Comparison of ENCODE assay signal across 20 cellular contexts in the genomic region with DNA sequence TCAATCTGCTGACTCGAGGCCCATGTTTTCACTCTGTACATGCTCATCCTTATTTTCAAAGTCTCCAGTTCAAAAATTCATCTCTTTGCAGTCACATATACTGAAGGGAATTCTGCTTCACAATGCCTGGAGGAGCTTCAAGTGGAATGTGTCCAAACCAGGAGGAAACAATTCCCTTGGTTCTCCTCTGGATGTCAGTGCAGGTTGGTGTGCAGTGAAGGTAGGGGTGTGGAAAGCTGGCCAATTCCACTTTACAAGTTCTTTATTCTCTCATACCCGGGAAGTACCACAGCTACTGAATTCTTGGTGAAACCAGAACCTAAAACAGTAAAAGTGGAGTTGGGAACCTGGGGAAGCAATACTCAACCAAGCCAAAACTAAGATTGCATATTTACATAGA. TPM values are rescaled to one million over a fixed set of nuclear protein-coding genes. Genes with fewer than 3 reads are reported as not detected.
DNase-seq lines count a peak whose midpoint lies in the region; ATAC-seq, FAIRE-seq and TF ChIP-seq lines count a peak whose summit lies in the region.
"Had no signal": no experiment of that assay in that cellular context is flagged by ENCODE, and none has a peak within 500 bp of the region (broad histone marks: within the 10 kb centered on the region; RNA-seq: fewer than 3 reads in every experiment).

No MANE protein-coding gene starts in this region.

- H4K5ac ChIP-seq in IMR-90 (ENCODE audit: low read depth, low read length), result no peak overlapping the region

- no peak overlapping the region for H2AK5ac ChIP-seq in IMR-90 (ENCODE audit: low read depth, low read length)

- H3K4me3 ChIP-seq in breast epithelium, result no peak overlapping the region
- no peak overlapping the region for H3K4me3 ChIP-seq in IMR-90 (ENCODE audit: insufficient read depth, low read depth, low read length)
- H3K4me3 ChIP-seq in bronchial epithelial cell (ENCODE audit: low read depth, low read length), result no peak overlapping the region
- H3K4me3 ChIP-seq in neural progenitor cell, result no peak overlapping the region
- H3K4me3 ChIP-seq: GM12878 had no signal

- peaks cover 5% of the 10 kb centered on the region; the same call in 1 of the 2 replicates for H4K20me1 ChIP-seq in IMR-90 (ENCODE audit: insufficient read depth, low read length)
- H4K20me1 ChIP-seq in neural progenitor cell (ENCODE audit: low read depth), result no peaks in the 10 kb centered on the region

- H3K9me1 ChIP-seq in IMR-90 (ENCODE audit: insufficient read depth, low read length), result no peaks in the 10 kb centered on the region

- H3K27me3 Mint-ChIP-seq in MCF 10A (ENCODE audit: insufficient read depth, unreplicated experiment) (no peaks in the 10 kb centered on the region), neural progenitor cell (ENCODE audit: insufficient read depth, low read depth) (no peaks in the 10 kb centered on the region), chondrocyte (ENCODE audit: low read depth) (no peaks in the 10 kb centered on the region)
- H3K27me3 Mint-ChIP-seq: IgD-negative memory B cell had no signal

- POLR2A ChIA-PET in MCF 10A (lab: Yijun Ruan, JAX), result interaction anchor here (0.7 kb wide), 1 partner anchor 374 kb away, joined by 3 read pairs; no protein-coding TSS in a partner anchor
- POLR2A ChIA-PET in IMR-90 (lab: Charles Lee; ENCODE audit: unreplicated experiment), result no interaction called here

- no peak overlapping the region for H3K23ac ChIP-seq in IMR-90 (ENCODE audit: low read depth, low read length)

- no peak overlapping the region for H3K56ac ChIP-seq in IMR-90 (ENCODE audit: extremely low read depth, insufficient read depth, low read length)

- H3K4me1 ChIP-seq in breast epithelium, result no peaks in the 10 kb centered on the region
- no peaks in the 10 kb centered on the region for H3K4me1 ChIP-seq in IMR-90 (ENCODE audit: control insufficient read depth, insufficient read depth, low read length)
- H3K4me1 ChIP-seq in neural progenitor cell, result no peaks in the 10 kb centered on the region

- H3K4me1 Mint-ChIP-seq in MCF 10A (ENCODE audit: insufficient read depth, unreplicated experiment) (no peaks in the 10 kb centered on the region), neural progenitor cell (no peaks in the 10 kb centered on the region), chondrocyte (ENCODE audit: low read depth) (no peaks in the 10 kb centered on the region)
- H3K4me1 Mint-ChIP-seq: IgD-negative memory B cell had no signal

- H3K27ac ChIP-seq in breast epithelium (no peak overlapping the region), IMR-90 (ENCODE audit: insufficient read depth, low read length) (no peak overlapping the region), neural progenitor cell (no peak overlapping the region)

- FAIRE-seq in bronchial epithelial cell (lab: Jason Lieb, UNC), result no peak
- FAIRE-seq: A204.1, GM12878 had no signal

- H3K9ac ChIP-seq in IMR-90 (ENCODE audit: low read depth, low read length) (no peak overlapping the region), neural progenitor cell (no peak overlapping the region)

- no peak overlapping the region for H4K8ac ChIP-seq in IMR-90 (ENCODE audit: low read depth in 2 of 2, low read length in 2 of 2)

- H3K4ac ChIP-seq in IMR-90 (ENCODE audit: low read depth, low read length), result no peak overlapping the region

- H2BK20ac ChIP-seq in IMR-90 (ENCODE audit: low read depth, low read length), result no peak overlapping the region

- H3K79me2 ChIP-seq in neural progenitor cell (ENCODE audit: low read depth), result no peaks in the 10 kb centered on the region

- no peak overlapping the region for H3K18ac ChIP-seq in IMR-90 (ENCODE audit: low read depth, low read length)

- H3K4me3 Mint-ChIP-seq in MCF 10A (ENCODE audit: unreplicated experiment) (no peak overlapping the region), neural progenitor cell (no peak overlapping the region), chondrocyte (ENCODE audit: unreplicated experiment) (no peak overlapping the region)
- H3K4me3 Mint-ChIP-seq: IgD-negative memory B cell had no signal

- H2BK15ac ChIP-seq in IMR-90 (ENCODE audit: low read depth, low read length), result no peak overlapping the region

- H3K27ac Mint-ChIP-seq in MCF 10A (ENCODE audit: low read depth, unreplicated experiment) (no peak overlapping the region), neural progenitor cell (no peak overlapping the region), chondrocyte (ENCODE audit: unreplicated experiment) (no peak overlapping the region)
- H3K27ac Mint-ChIP-seq: IgD-negative memory B cell had no signal

- DNase-seq in MCF 10A (ENCODE audit: unreplicated experiment) (peak; percentile 4), breast epithelium (ENCODE audit: low spot score in 2 of 2) (no peak), IMR-90 (no peak), bronchial epithelial cell (ENCODE audit: low read depth) (no peak), neural progenitor cell (ENCODE audit: low spot score) (no peak), GM20000 (ENCODE audit: low spot score) (no peak), chondrocyte (ENCODE audit: low spot score) (no peak)
- DNase-seq in activated CD8-positive, alpha-beta memory T cell treated with anti-CD3 and anti-CD28 coated beads, Interleukin-2, amount 50 U/mL, for 4 hours, result no peak
- DNase-seq: AML-193, DMS53, H7, MV-4-11, NCI-H2029 treated with DMSO at 0.1 percent for 48 hours, NCI-H345, NCI-H526 treated with DMSO at 0.1 percent for 48 hours, PC-3 had no signal

- no peaks in the 10 kb centered on the region for H3K79me1 ChIP-seq in IMR-90 (ENCODE audit: low read depth in 1 of 2, low read length in 2 of 2)

- H3K27me3 ChIP-seq in breast epithelium, result no peaks in the 10 kb centered on the region
- no peaks in the 10 kb centered on the region for H3K27me3 ChIP-seq in IMR-90 (ENCODE audit: control insufficient read depth, insufficient read depth, low read length)
- no peaks in the 10 kb centered on the region for H3K27me3 ChIP-seq in bronchial epithelial cell (ENCODE audit: control insufficient read depth, insufficient read depth, low read length)
- no peaks in the 10 kb centered on the region for H3K27me3 ChIP-seq in neural progenitor cell

- no peak overlapping the region for H4K91ac ChIP-seq in IMR-90 (ENCODE audit: insufficient read depth, low read depth, low read length)

- H3K9me3 ChIP-seq in breast epithelium (no peaks in the 10 kb centered on the region), IMR-90 (ENCODE audit: control insufficient read depth, insufficient read depth, low read length) (no peaks in the 10 kb centered on the region), neural progenitor cell (ENCODE audit: low read depth) (no peaks in the 10 kb centered on the region)

- no peak overlapping the region for H2BK5ac ChIP-seq in IMR-90 (ENCODE audit: low read depth, low read length, poor library complexity, severe bottlenecking)

- TF ChIP-seq CTCF in MCF 10A (IDR thresholded peaks at IDR 0.05; ENCODE audit: unreplicated experiment) (no peak), breast epithelium (IDR thresholded peaks at IDR 0.05) (no peak), IMR-90 (conservative IDR thresholded peaks at IDR 0.05; ENCODE audit: low read depth, low read length) (peak; percentile 23; the same call in 1 of the 2 replicates), bronchial epithelial cell (IDR thresholded peaks at IDR 0.05; ENCODE audit: insufficient read depth, low read length, severe bottlenecking) (peak; percentile 11), neural progenitor cell (IDR thresholded peaks at IDR 0.05) (peak; percentile 14), GM20000 (IDR thresholded peaks at IDR 0.05; ENCODE audit: extremely low read depth, missing control alignments) (no peak), chondrocyte (IDR thresholded peaks at IDR 0.05) (no peak)

- H2AK9ac ChIP-seq in IMR-90 (replicated peaks; ENCODE audit: low read depth, low read length, poor library complexity), result no peak overlapping the region

- no TSS peak for BruUV-seq in MCF 10A (replicated peaks; lab: Mats Ljungman, UMichigan)
- no TSS peak for BruUV-seq in IMR-90 (replicated peaks; lab: Mats Ljungman, UMichigan)

- TF ChIP-seq RAD21 in IMR-90 (IDR thresholded peaks at IDR 0.05; ENCODE audit: low read length), result no peak

- intact Hi-C loops in MCF 10A (cut with micrococcal nuclease), result no loop called here
- intact Hi-C loops in breast epithelium (cut with DNase I; ENCODE audit: low total_unique reads), result no loop called here
- intact Hi-C loops in IMR-90 (cut with micrococcal nuclease), result no loop called here

- no peak overlapping the region for H3K14ac ChIP-seq in IMR-90 (replicated peaks; ENCODE audit: low read depth, low read length)

- dilution Hi-C loops in IMR-90 (cut with HindIII; ENCODE audit: low sequenced_read_pairs, unreplicated experiment), result no loop called here

- no peaks in the 10 kb centered on the region for H3F3A ChIP-seq in neural progenitor cell (ENCODE audit: low read depth)

- H2BK120ac ChIP-seq in IMR-90 (ENCODE audit: low read depth, low read length), result no peak overlapping the region

- in situ Hi-C loops in IMR-90 (cut with MboI; ENCODE audit: low sequenced_read_pairs), result no loop called here

- CTCF ChIA-PET in MCF 10A (lab: Yijun Ruan, JAX) (interaction anchor here (0.6 to 1.2 kb wide), 6 partner anchors 9 to 1700 kb away, joined by 3 to 5 read pairs (median 3); no protein-coding TSS in a partner anchor), IMR-90 (lab: Yijun Ruan, JAX) (no interaction called here)

- H3K36me3 Mint-ChIP-seq in MCF 10A (ENCODE audit: insufficient read depth, unreplicated experiment) (no peaks in the 10 kb centered on the region), neural progenitor cell (no peaks in the 10 kb centered on the region), chondrocyte (ENCODE audit: low read depth) (no peaks in the 10 kb centered on the region)

- no peak overlapping the region for H3K4me2 ChIP-seq in IMR-90 (ENCODE audit: low read depth, low read length)
- H3K4me2 ChIP-seq in neural progenitor cell, result no peak overlapping the region

- H2AFZ ChIP-seq in IMR-90 (replicated peaks; ENCODE audit: low read length, poor library complexity), result no peak overlapping the region
- no peak overlapping the region for H2AFZ ChIP-seq in neural progenitor cell (replicated peaks)

- no CpG with 5 or more reads among the region's 2 CpGs for WGBS in IMR-90 (ENCODE audit: extremely low coverage in 2 of 2, insufficient read length in 1 of 2), 2 experiments

- no peak for TF ChIP-seq POLR2A in breast epithelium (IDR thresholded peaks at IDR 0.05)
- TF ChIP-seq POLR2A in IMR-90 (IDR thresholded peaks at IDR 0.05; ENCODE audit: low read depth, low read length), result no peak

- no peaks in the 10 kb centered on the region for H3K9me3 Mint-ChIP-seq in MCF 10A (ENCODE audit: unreplicated experiment)
- no peaks in the 10 kb centered on the region for H3K9me3 Mint-ChIP-seq in neural progenitor cell
- H3K9me3 Mint-ChIP-seq in chondrocyte (ENCODE audit: low read depth), result no peaks in the 10 kb centered on the region
- H3K9me3 Mint-ChIP-seq: IgD-negative memory B cell had no signal

- H3K36me3 ChIP-seq in breast epithelium, result no peaks in the 10 kb centered on the region
- H3K36me3 ChIP-seq in IMR-90 (ENCODE audit: control insufficient read depth, insufficient read depth, low read length), result no peaks in the 10 kb centered on the region
- H3K36me3 ChIP-seq in bronchial epithelial cell (ENCODE audit: control insufficient read depth, insufficient read depth, low read length), result no peaks in the 10 kb centered on the region
- H3K36me3 ChIP-seq in neural progenitor cell, result no peaks in the 10 kb centered on the region

- no peak for ATAC-seq in IMR-90 (ENCODE audit: low read depth)
- ATAC-seq: GM12878, PC-3, SK-N-SH treated with all-trans-retinoic acid at 6 μM for 48 hours had no signal

RNA-seq across cellular contexts. Expression of a gene that starts 57.3 kb away (rescaled TPM):
- 2.8 and 6.3 TPM in 2 replicates for total RNA-seq in MCF 10A (2022)
- total RNA-seq in breast epithelium, result under 1 TPM in 2 of 3 donors, not detected in 1; 0.44 to 0.66 TPM
- 152 and 174 TPM in 2 replicates for total RNA-seq in IMR-90 (2012; rRNA removed)
- 91.9 and 94.8 TPM in 2 replicates for polyA plus RNA-seq in IMR-90 (2012; rRNA removed)
- polyA plus RNA-seq in IMR-90 (2012; cell fraction: cytosol; rRNA removed), result 50.7 and 60.1 TPM in 2 replicates
- polyA plus RNA-seq in IMR-90 (2012; cell fraction: nucleus; rRNA removed; ENCODE audit: low replicate concordance), result 65.9 and 184 TPM in 2 replicates
- total RNA-seq in bronchial epithelial cell, result 0.79 and 1.7 TPM in 2 replicates
- 1.6 and 2.1 TPM in 2 replicates for total RNA-seq in neural progenitor cell (ENCODE audit: low replicate concordance)
- 2.0 to 4.4 TPM (median 4.1 TPM) in 3 replicates for total RNA-seq in chondrocyte
- polyA plus RNA-seq: IgD-negative memory B cell had no signal

Comparison
In these comparisons a context has a peak if more than half of its experiments do, and no peak if none do; other contexts are left out.
1. CTCF ChIP-seq: peak in IMR-90 (single experiment), bronchial epithelial cell (single experiment) and neural progenitor cell (single experiment); none in MCF 10A (single experiment), breast epithelium (0 of 3), GM20000 (single experiment) and chondrocyte (single experiment).
2. RNA of a gene that starts 57.3 kb away (total RNA-seq): 152 to 174 TPM in IMR-90; 2.8 to 6.3 TPM in MCF 10A, 2.0 to 4.4 TPM in chondrocyte, 1.6 to 2.1 TPM in neural progenitor cell, 0.79 to 1.7 TPM in bronchial epithelial cell and 0.44 to 0.66 TPM in breast epithelium; every median in the first group is over 10 times any median in the second.